Comparison of ENCODE assay signal across 1 cellular context in genomic region chr2:170454471-170455372, GRCh38.
TF ChIP-seq lines count a peak whose summit lies in the region.

No MANE protein-coding gene starts in this region.

TF ChIP-seq in HCT116, 20 proteins besides CTCF, POLR2A, EP300 and RAD21 (continued from another document):
- TF ChIP-seq SP1 (IDR thresholded peaks at IDR 0.05; ENCODE audit: low read depth) (no peak), EGR1 (IDR thresholded peaks at IDR 0.05; ENCODE audit: low read depth) (no peak), EZH2phosphoT487 (IDR thresholded peaks at IDR 0.05; ENCODE audit: borderline replicate concordance) (no peak), JUND (IDR thresholded peaks at IDR 0.05) (no peak), SIN3A (IDR thresholded peaks at IDR 0.05; ENCODE audit: low read depth) (no peak), YY1 (IDR thresholded peaks at IDR 0.05; ENCODE audit: extremely low read depth, insufficient replicate concordance, low read depth, low read length) (no peak), POLR2AphosphoS5 (IDR thresholded peaks at IDR 0.05; ENCODE audit: low read depth, low read length) (no peak)
- TF ChIP-seq, protein P1, sequence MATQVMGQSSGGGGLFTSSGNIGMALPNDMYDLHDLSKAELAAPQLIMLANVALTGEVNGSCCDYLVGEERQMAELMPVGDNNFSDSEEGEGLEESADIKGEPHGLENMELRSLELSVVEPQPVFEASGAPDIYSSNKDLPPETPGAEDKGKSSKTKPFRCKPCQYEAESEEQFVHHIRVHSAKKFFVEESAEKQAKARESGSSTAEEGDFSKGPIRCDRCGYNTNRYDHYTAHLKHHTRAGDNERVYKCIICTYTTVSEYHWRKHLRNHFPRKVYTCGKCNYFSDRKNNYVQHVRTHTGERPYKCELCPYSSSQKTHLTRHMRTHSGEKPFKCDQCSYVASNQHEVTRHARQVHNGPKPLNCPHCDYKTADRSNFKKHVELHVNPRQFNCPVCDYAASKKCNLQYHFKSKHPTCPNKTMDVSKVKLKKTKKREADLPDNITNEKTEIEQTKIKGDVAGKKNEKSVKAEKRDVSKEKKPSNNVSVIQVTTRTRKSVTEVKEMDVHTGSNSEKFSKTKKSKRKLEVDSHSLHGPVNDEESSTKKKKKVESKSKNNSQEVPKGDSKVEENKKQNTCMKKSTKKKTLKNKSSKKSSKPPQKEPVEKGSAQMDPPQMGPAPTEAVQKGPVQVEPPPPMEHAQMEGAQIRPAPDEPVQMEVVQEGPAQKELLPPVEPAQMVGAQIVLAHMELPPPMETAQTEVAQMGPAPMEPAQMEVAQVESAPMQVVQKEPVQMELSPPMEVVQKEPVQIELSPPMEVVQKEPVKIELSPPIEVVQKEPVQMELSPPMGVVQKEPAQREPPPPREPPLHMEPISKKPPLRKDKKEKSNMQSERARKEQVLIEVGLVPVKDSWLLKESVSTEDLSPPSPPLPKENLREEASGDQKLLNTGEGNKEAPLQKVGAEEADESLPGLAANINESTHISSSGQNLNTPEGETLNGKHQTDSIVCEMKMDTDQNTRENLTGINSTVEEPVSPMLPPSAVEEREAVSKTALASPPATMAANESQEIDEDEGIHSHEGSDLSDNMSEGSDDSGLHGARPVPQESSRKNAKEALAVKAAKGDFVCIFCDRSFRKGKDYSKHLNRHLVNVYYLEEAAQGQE (IDR thresholded peaks at IDR 0.05; ENCODE audit: low read depth): no peak
- TF ChIP-seq, protein P2, sequence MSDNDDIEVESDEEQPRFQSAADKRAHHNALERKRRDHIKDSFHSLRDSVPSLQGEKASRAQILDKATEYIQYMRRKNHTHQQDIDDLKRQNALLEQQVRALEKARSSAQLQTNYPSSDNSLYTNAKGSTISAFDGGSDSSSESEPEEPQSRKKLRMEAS (IDR thresholded peaks at IDR 0.05): no peak
